In genomic region chr5:76888733-76889300, GRCh38 we compare ENCODE assay signal across 27 cellular contexts. TPM values are rescaled to one million over a fixed set of nuclear protein-coding genes. Genes with fewer than 3 reads are reported as not detected.
DNase-seq lines count a peak whose midpoint lies in the region; ATAC-seq and TF ChIP-seq lines count a peak whose summit lies in the region.
"Had no signal": no experiment of that assay in that cellular context is flagged by ENCODE, and none has a peak within 500 bp of the region (broad histone marks: within the 10 kb centered on the region; RNA-seq: fewer than 3 reads in every experiment).

No MANE protein-coding gene starts in this region.

- TF ChIP-seq CTCF in H9 (conservative IDR thresholded peaks at IDR 0.05) = no peak
- no peak for TF ChIP-seq CTCF in WTC11 (IDR thresholded peaks at IDR 0.05)
- TF ChIP-seq CTCF in endodermal cell (conservative IDR thresholded peaks at IDR 0.05) = no peak

- no peaks in the 10 kb centered on the region for H3K79me2 ChIP-seq in H9 (ENCODE audit: insufficient read depth, low read length)

- DNase-seq in H9 (peak; percentile 49), WTC11 (ENCODE audit: low spot score) (no peak), endodermal cell (peak; percentile 60), hepatic stellate cell (ENCODE audit: low spot score) (no peak)
- no peak for DNase-seq in activated CD4-positive, alpha-beta T cell treated with anti-CD3 and anti-CD28 coated beads, Interleukin-2, amount 50 U/mL, for 1 hour
- no peak for DNase-seq in activated CD4-positive, alpha-beta T cell treated with anti-CD3 and anti-CD28 coated beads, Interleukin-2, amount 50 U/mL, for 4 hours
- DNase-seq: 8988T; ACHN; BE2C; C1 segment of cervical spinal cord; CD4-positive, alpha-beta memory T cell; CD4-positive, CD25-positive, alpha-beta regulatory T cell; CD8-positive, alpha-beta memory T cell; COR-L47; DMS 273 treated with DMSO at 0.1 percent for 48 hours; DMS153; DMS53; DMS79; DND-41; EL; GDM1 had no signal

- peak; percentile 90 for ATAC-seq in WTC11
- no peak for ATAC-seq in GM21723 (IDR thresholded peaks at IDR 0.05; ENCODE audit: unreplicated experiment)
- ATAC-seq: GM12878 had no signal

- no peak overlapping the region for H3K27ac ChIP-seq in H9 (ENCODE audit: insufficient read length, low read depth, low read length)
- no peak overlapping the region for H3K27ac ChIP-seq in endodermal cell (ENCODE audit: low read depth, low read length)
- H3K27ac ChIP-seq: BLaER1 had no signal

- H3T11ph ChIP-seq in H9 (ENCODE audit: low read length) = no peak overlapping the region

- H3K9me3 Mint-ChIP-seq in H9 = peaks cover 0 to 3% of the 10 kb centered on the region in 2 experiments; a peak in 2 of 5 replicates
- peaks cover 23% of the 10 kb centered on the region for H3K9me3 Mint-ChIP-seq in WTC11
- peaks cover 5% of the 10 kb centered on the region for H3K9me3 Mint-ChIP-seq in endodermal cell
- H3K9me3 Mint-ChIP-seq: CD4-positive, alpha-beta memory T cell; CD4-positive, CD25-positive, alpha-beta regulatory T cell had no signal

- H4K8ac ChIP-seq in H9 (replicated peaks; ENCODE audit: insufficient read length, low read depth, low read length) = no peak overlapping the region

- H2AK5ac ChIP-seq in H9 (ENCODE audit: insufficient read length, low read length) = no peak overlapping the region

- no peak overlapping the region for H2BK12ac ChIP-seq in H9 (ENCODE audit: insufficient read length, low read depth, low read length)

- H2AFZ ChIP-seq in H9 (ENCODE audit: low read length) = no peak overlapping the region

- H3K56ac ChIP-seq in H9 (ENCODE audit: insufficient read length, low read depth, low read length) = no peak overlapping the region

- whole genome bisulfite sequencing in H9 (ENCODE audit: extremely low coverage, insufficient read length, low lambda C conversion rate) = no CpG with 5 or more reads among the region's 10 CpGs
- WGBS in endodermal cell (ENCODE audit: insufficient coverage in 1 of 2, insufficient read length in 1 of 2), 2 experiments = 90 to 91% methylated on average over 7 to 10 of the region's 10 CpGs

- no peak overlapping the region for H3K4me3 ChIP-seq in endodermal cell (ENCODE audit: low read length)
- H3K4me3 ChIP-seq: BLaER1, GM12878 had no signal

- CTCF ChIA-PET in WTC11 (lab: Charles Lee) = no interaction called here

- H3K27me3 Mint-ChIP-seq in H9 (ENCODE audit: low read depth) (peaks cover 7% of the 10 kb centered on the region), WTC11 (ENCODE audit: low read depth) (peaks cover 3% of the 10 kb centered on the region; the same call in 1 of the 2 replicates), endodermal cell (ENCODE audit: insufficient read depth) (no peaks in the 10 kb centered on the region)
- H3K27me3 Mint-ChIP-seq: CD4-positive, CD25-positive, alpha-beta regulatory T cell had no signal

- peaks cover 5% of the 10 kb centered on the region for H3K36me3 ChIP-seq in endodermal cell (ENCODE audit: control insufficient read depth, insufficient read depth, low read length)
- H3K36me3 ChIP-seq: BE2C, BLaER1 had no signal

- H3K9me3 ChIP-seq in H9 (ENCODE audit: control insufficient read depth, low read depth, low read length) = no peaks in the 10 kb centered on the region
- H3K9me3 ChIP-seq in endodermal cell (ENCODE audit: control insufficient read depth, low read length) = no peaks in the 10 kb centered on the region
- H3K9me3 ChIP-seq: BE2C, BLaER1 had no signal

- no peak overlapping the region for H2BK15ac ChIP-seq in H9 (ENCODE audit: low read depth, low read length)

- H3K4me2 ChIP-seq in H9 (ENCODE audit: insufficient read depth, insufficient read length, low read length) = no peak overlapping the region
- H3K4me2 ChIP-seq: BLaER1 had no signal

- no peaks in the 10 kb centered on the region for H3K79me1 ChIP-seq in H9 (ENCODE audit: insufficient read depth, low read depth, low read length, poor library complexity, severe bottlenecking)

- no peaks in the 10 kb centered on the region for H3K23me2 ChIP-seq in H9 (ENCODE audit: insufficient read length, low read depth, low read length, poor library complexity, severe bottlenecking)

- H3K27me3 ChIP-seq in H9 (ENCODE audit: insufficient read depth, low read length) (no peaks in the 10 kb centered on the region), endodermal cell (ENCODE audit: control insufficient read depth, insufficient read depth, low read length, poor library complexity, severe bottlenecking) (no peaks in the 10 kb centered on the region)
- H3K27me3 ChIP-seq: BLaER1 had no signal

- no peak overlapping the region for H3K4me3 Mint-ChIP-seq in H9
- no peak overlapping the region for H3K4me3 Mint-ChIP-seq in WTC11
- H3K4me3 Mint-ChIP-seq in endodermal cell = no peak overlapping the region
- H3K4me3 Mint-ChIP-seq: CD14-positive monocyte; CD4-positive, alpha-beta memory T cell; CD4-positive, CD25-positive, alpha-beta regulatory T cell; CD8-positive, alpha-beta memory T cell had no signal

- H4K91ac ChIP-seq in H9 (ENCODE audit: insufficient read length, low read depth, low read length) = no peak overlapping the region

- H3K36me3 Mint-ChIP-seq in H9 (ENCODE audit: insufficient read depth in 1 of 3, low read depth in 3 of 3) (no peaks in the 10 kb centered on the region; a peak in 2 of 7 replicates), WTC11 (peaks cover 7% of the 10 kb centered on the region), endodermal cell (ENCODE audit: low read depth) (peaks cover 48% of the 10 kb centered on the region)
- H3K36me3 Mint-ChIP-seq: CD4-positive, alpha-beta memory T cell; CD8-positive, alpha-beta memory T cell had no signal

- no peak overlapping the region for H2BK5ac ChIP-seq in H9 (ENCODE audit: insufficient read length, low read length)

- H3K14ac ChIP-seq in H9 (ENCODE audit: insufficient read depth, low read length) = no peak overlapping the region

- H2BK120ac ChIP-seq in H9 (ENCODE audit: low read depth, low read length, poor library complexity, severe bottlenecking) = no peak overlapping the region

- H3K4ac ChIP-seq in H9 (ENCODE audit: low read depth, low read length) = no peak overlapping the region

- H4K20me1 ChIP-seq in H9 (ENCODE audit: control insufficient read depth, insufficient read depth, insufficient read length) = no peaks in the 10 kb centered on the region
- H4K20me1 ChIP-seq: BLaER1 had no signal

- no peak overlapping the region for H2BK20ac ChIP-seq in H9 (ENCODE audit: low read depth, low read length, poor library complexity, severe bottlenecking)

- H3K18ac ChIP-seq in H9 (ENCODE audit: insufficient read length, low read depth, low read length) = no peak overlapping the region

- no peak overlapping the region for H3K27ac Mint-ChIP-seq in H9
- H3K27ac Mint-ChIP-seq in WTC11 = no peak overlapping the region
- no peak overlapping the region for H3K27ac Mint-ChIP-seq in endodermal cell
- H3K27ac Mint-ChIP-seq: CD4-positive, alpha-beta memory T cell had no signal

- POLR2A ChIA-PET in WTC11 (lab: Charles Lee) = no interaction called here

- no peak overlapping the region for H3K23ac ChIP-seq in H9 (ENCODE audit: insufficient read length, low read depth, low read length)

- H4K5ac ChIP-seq in H9 (ENCODE audit: insufficient read length, low read depth, low read length) = no peak overlapping the region

- H3K4me1 ChIP-seq in H9 (ENCODE audit: insufficient read depth, low read length) = no peaks in the 10 kb centered on the region
- no peaks in the 10 kb centered on the region for H3K4me1 ChIP-seq in endodermal cell (ENCODE audit: control insufficient read depth, insufficient read depth, low read length)
- H3K4me1 ChIP-seq: BE2C, BLaER1 had no signal

- peaks cover 7 to 9% of the 10 kb centered on the region in 2 experiments; a peak in 3 of 4 replicates for H3K4me1 Mint-ChIP-seq in H9
- H3K4me1 Mint-ChIP-seq in WTC11 = peaks cover 7% of the 10 kb centered on the region
- H3K4me1 Mint-ChIP-seq in endodermal cell = peaks cover 43% of the 10 kb centered on the region
- H3K4me1 Mint-ChIP-seq: CD4-positive, CD25-positive, alpha-beta regulatory T cell; CD8-positive, alpha-beta memory T cell had no signal

- H3K9ac ChIP-seq in H9 (ENCODE audit: extremely low read depth, insufficient read length, low read length) (no peak overlapping the region), endodermal cell (ENCODE audit: extremely low read depth, low read length, poor library complexity, severe bottlenecking) (no peak overlapping the region)
- H3K9ac ChIP-seq: BLaER1 had no signal

TF ChIP-seq in WTC11, 78 proteins besides CTCF, POLR2A, EP300 and RAD21 (continues in another document):
- TF ChIP-seq, protein P1, sequence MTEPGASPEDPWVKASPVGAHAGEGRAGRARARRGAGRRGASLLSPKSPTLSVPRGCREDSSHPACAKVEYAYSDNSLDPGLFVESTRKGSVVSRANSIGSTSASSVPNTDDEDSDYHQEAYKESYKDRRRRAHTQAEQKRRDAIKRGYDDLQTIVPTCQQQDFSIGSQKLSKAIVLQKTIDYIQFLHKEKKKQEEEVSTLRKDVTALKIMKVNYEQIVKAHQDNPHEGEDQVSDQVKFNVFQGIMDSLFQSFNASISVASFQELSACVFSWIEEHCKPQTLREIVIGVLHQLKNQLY (CRISPR knock-in tag; IDR thresholded peaks at IDR 0.05) = no peak
- TF ChIP-seq ZNF263 (CRISPR knock-in tag; IDR thresholded peaks at IDR 0.05; ENCODE audit: low read depth) = no peak
- TF ChIP-seq TCF7 (CRISPR knock-in tag; IDR thresholded peaks at IDR 0.05; ENCODE audit: low read depth) = no peak
- no peak for TF ChIP-seq HMGA2 (CRISPR knock-in tag; IDR thresholded peaks at IDR 0.05)
- TF ChIP-seq SOX15 (CRISPR knock-in tag; IDR thresholded peaks at IDR 0.05) = no peak
- TF ChIP-seq TEAD4 (CRISPR knock-in tag; IDR thresholded peaks at IDR 0.05) = no peak
- TF ChIP-seq SMAD3 (CRISPR knock-in tag; IDR thresholded peaks at IDR 0.05; ENCODE audit: borderline replicate concordance) = no peak
- TF ChIP-seq SP1 (CRISPR knock-in tag; conservative IDR thresholded peaks at IDR 0.05) = no peak

RNA-seq across cellular contexts. Expression of gene S100Z, which starts 39.0 kb away (rescaled TPM):
- not detected in 2 replicates for total RNA-seq in H9 (2021)
- not detected in 3 replicates for total RNA-seq in WTC11 (2021)
- 10 to 100 TPM; 17.2 to 18.3 TPM for total RNA-seq in endodermal cell
- polyA plus RNA-seq in endodermal cell (2013, experiment 1 of 2) = 0.75 TPM
- 1.4 TPM for polyA plus RNA-seq in endodermal cell (2013, experiment 2 of 2)
- total RNA-seq: A673 had no signal
- polyA plus RNA-seq: AG04450; CD8-positive, alpha-beta memory T cell had no signal

Comparison
In these comparisons a context has a peak if more than half of its experiments do, and no peak if none do; other contexts are left out.
1. DNase-seq: peak in H9 (single experiment) and endodermal cell (single experiment); none in WTC11 (single experiment), hepatic stellate cell (single experiment), activated CD4-positive, alpha-beta T cell treated with anti-CD3 and anti-CD28 coated beads, Interleukin-2, amount 50 U/mL, for 1 hour (single experiment) and activated CD4-positive, alpha-beta T cell treated with anti-CD3 and anti-CD28 coated beads, Interleukin-2, amount 50 U/mL, for 4 hours (0 of 2).
2. RNA of gene S100Z, which starts 39.0 kb away (total RNA-seq): 17.2 to 18.3 TPM in endodermal cell; not detected in WTC11 and not detected in H9; every median in the first group is over 10 times any median in the second.